Comparison of ENCODE assay signal across 2 cellular contexts in genomic region chr2:203713381-203713780, GRCh38.
TF ChIP-seq lines count a peak whose summit lies in the region.

No MANE protein-coding gene starts in this region.

TF ChIP-seq in SK-N-SH, 30 proteins besides CTCF, POLR2A, EP300 and RAD21 (continued from another document):
- no peak for TF ChIP-seq MAX (IDR thresholded peaks at IDR 0.05; ENCODE audit: low read depth)
- TF ChIP-seq, protein P1, sequence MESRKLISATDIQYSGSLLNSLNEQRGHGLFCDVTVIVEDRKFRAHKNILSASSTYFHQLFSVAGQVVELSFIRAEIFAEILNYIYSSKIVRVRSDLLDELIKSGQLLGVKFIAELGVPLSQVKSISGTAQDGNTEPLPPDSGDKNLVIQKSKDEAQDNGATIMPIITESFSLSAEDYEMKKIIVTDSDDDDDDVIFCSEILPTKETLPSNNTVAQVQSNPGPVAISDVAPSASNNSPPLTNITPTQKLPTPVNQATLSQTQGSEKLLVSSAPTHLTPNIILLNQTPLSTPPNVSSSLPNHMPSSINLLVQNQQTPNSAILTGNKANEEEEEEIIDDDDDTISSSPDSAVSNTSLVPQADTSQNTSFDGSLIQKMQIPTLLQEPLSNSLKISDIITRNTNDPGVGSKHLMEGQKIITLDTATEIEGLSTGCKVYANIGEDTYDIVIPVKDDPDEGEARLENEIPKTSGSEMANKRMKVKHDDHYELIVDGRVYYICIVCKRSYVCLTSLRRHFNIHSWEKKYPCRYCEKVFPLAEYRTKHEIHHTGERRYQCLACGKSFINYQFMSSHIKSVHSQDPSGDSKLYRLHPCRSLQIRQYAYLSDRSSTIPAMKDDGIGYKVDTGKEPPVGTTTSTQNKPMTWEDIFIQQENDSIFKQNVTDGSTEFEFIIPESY (IDR thresholded peaks at IDR 0.05; ENCODE audit: borderline replicate concordance, low read depth): no peak
- no peak for TF ChIP-seq GABPA (IDR thresholded peaks at IDR 0.05; ENCODE audit: low read depth)

TF ChIP-seq in SK-N-SH treated with all-trans-retinoic acid at 6 μM for 48 hours, 23 proteins besides CTCF, POLR2A, EP300 and RAD21 (continued from another document):
- TF ChIP-seq PATZ1 (CRISPR knock-in tag; IDR thresholded peaks at IDR 0.05; ENCODE audit: borderline replicate concordance): no peak
- TF ChIP-seq TOX (CRISPR knock-in tag; IDR thresholded peaks at IDR 0.05; ENCODE audit: borderline replicate concordance): no peak
- TF ChIP-seq PPARA (CRISPR knock-in tag; IDR thresholded peaks at IDR 0.05; ENCODE audit: borderline replicate concordance): no peak
- TF ChIP-seq RARB (CRISPR knock-in tag; IDR thresholded peaks at IDR 0.05): no peak
- no peak for TF ChIP-seq ISL1 (CRISPR knock-in tag; IDR thresholded peaks at IDR 0.05)
- TF ChIP-seq SNAI2 (CRISPR knock-in tag; IDR thresholded peaks at IDR 0.05): no peak
- TF ChIP-seq ZFP3 (CRISPR knock-in tag; IDR thresholded peaks at IDR 0.05): no peak
TF ChIP-seq in SK-N-SH treated with all-trans-retinoic acid at 6 μM for 48 hours: peak in this region for 0.
